ENCODE assay signal across 9 cellular contexts in genomic region chr4:973431-974397, GRCh38. TPM values are rescaled to one million over a fixed set of nuclear protein-coding genes. Genes with fewer than 3 reads are reported as not detected.
DNase-seq lines count a peak whose midpoint lies in the region; ATAC-seq and TF ChIP-seq lines count a peak whose summit lies in the region.
"Had no signal": no experiment of that assay in that cellular context is flagged by ENCODE, and none has a peak within 500 bp of the region (broad histone marks: within the 10 kb centered on the region; RNA-seq: fewer than 3 reads in every experiment).

TSS of gene DGKQ (minus strand) at chr4:973569. CDS start at chr4:973482, 87 bp downstream.

- CTCF ChIA-PET in CD8-positive, alpha-beta T cell (lab: Charles Lee), result no interaction called here

- H3K9me3 Mint-ChIP-seq in CD8-positive, alpha-beta T cell, result no peaks in the 10 kb centered on the region
- no peaks in the 10 kb centered on the region for H3K9me3 Mint-ChIP-seq in activated naive CD8-positive, alpha-beta T cell treated with anti-CD3 and anti-CD28 coated beads, Interleukin-2, amount 10 ng/mL, durations not matched to agents 7 days and 5 days

- no peaks in the 10 kb centered on the region for H3K36me3 ChIP-seq in CD8-positive, alpha-beta T cell (ENCODE audit: insufficient read depth, low read length)
- no peaks in the 10 kb centered on the region for H3K36me3 ChIP-seq in tibial nerve

- H3K36me3 Mint-ChIP-seq in CD8-positive, alpha-beta T cell, result no peaks in the 10 kb centered on the region
- no peaks in the 10 kb centered on the region for H3K36me3 Mint-ChIP-seq in activated naive CD8-positive, alpha-beta T cell treated with anti-CD3 and anti-CD28 coated beads, Interleukin-2, amount 10 ng/mL, durations not matched to agents 7 days and 5 days

- peak within 1 kb of the TSS; percentile 37 for H3K27ac Mint-ChIP-seq in CD8-positive, alpha-beta T cell
- H3K27ac Mint-ChIP-seq in activated naive CD8-positive, alpha-beta T cell treated with anti-CD3 and anti-CD28 coated beads, Interleukin-2, amount 10 ng/mL, durations not matched to agents 7 days and 5 days, result no peak within 1 kb of the TSS

- H3K9me3 ChIP-seq in CD8-positive, alpha-beta T cell (ENCODE audit: low read length), result no peaks in the 10 kb centered on the region
- no peaks in the 10 kb centered on the region for H3K9me3 ChIP-seq in tibial nerve

- peak; percentile 83 to 95 (median 88) for DNase-seq in CD8-positive, alpha-beta T cell
- DNase-seq in HuH-7 (ENCODE audit: low spot score) (peak; percentile 94), T follicular helper cell (ENCODE audit: low read depth) (peak; percentile 84), cardiac septum (ENCODE audit: low spot score) (peak; percentile 96), pons (ENCODE audit: low spot score) (peak; percentile 74), tibial nerve (ENCODE audit: low spot score in 2 of 2) (peak; percentile 80 to 83)
- DNase-seq in activated naive CD8-positive, alpha-beta T cell treated with anti-CD3 and anti-CD28 coated beads, Interleukin-2, amount 10 ng/mL, durations not matched to agents 7 days and 5 days, result peak; percentile 93

- intact Hi-C loops in CD8-positive, alpha-beta T cell (cut with DNase I, micrococcal nuclease), result loop anchor here (1.0 to 5.0 kb wide), 9 partner anchors 14 to 739 kb away; partner anchors contain the start of genes GAK (in 2 of the 2), IDUA (in 2 of the 2), TMEM175 (in 2 of the 2) and ATP5ME (in 1 of the 2)
- intact Hi-C loops in cardiac septum (cut with DNase I), result loop anchor here (5.0 kb wide), 1 partner anchor 41 kb away; the partner anchor contains the start of genes GAK and TMEM175

- peaks cover 32% of the 10 kb centered on the region for H3K4me1 ChIP-seq in CD8-positive, alpha-beta T cell (ENCODE audit: insufficient read depth, low read length)
- H3K4me1 ChIP-seq in tibial nerve, result peaks cover 0 to 26% (median 21%) of the 10 kb centered on the region in 4 donors

- H3K27me3 ChIP-seq in CD8-positive, alpha-beta T cell (ENCODE audit: insufficient read depth, low read length), result no peaks in the 10 kb centered on the region
- no peaks in the 10 kb centered on the region for H3K27me3 ChIP-seq in tibial nerve

- peaks cover 17% of the 10 kb centered on the region for H3K4me1 Mint-ChIP-seq in CD8-positive, alpha-beta T cell (ENCODE audit: low read depth)
- H3K4me1 Mint-ChIP-seq in activated naive CD8-positive, alpha-beta T cell treated with anti-CD3 and anti-CD28 coated beads, Interleukin-2, amount 10 ng/mL, durations not matched to agents 7 days and 5 days, result peaks cover 11% of the 10 kb centered on the region

- POLR2A ChIA-PET in CD8-positive, alpha-beta T cell (lab: Charles Lee), result interaction anchor here (1.0 to 2.0 kb wide), 2 partner anchors 13 to 42 kb away, joined by 4 to 6 read pairs; partner anchors contain the start of genes GAK, IDUA and TMEM175
- POLR2A ChIA-PET in activated naive CD8-positive, alpha-beta T cell treated with anti-CD3 and anti-CD28 coated beads, Interleukin-2, amount 10 ng/mL, durations not matched to agents 7 days and 5 days (lab: Charles Lee), result interaction anchor here (1.2 to 2.0 kb wide), 2 partner anchors 42 to 199 kb away, joined by 3 to 6 read pairs; partner anchors contain the start of genes GAK and TMEM175

- peak within 1 kb of the TSS; percentile 62 for H3K4me3 Mint-ChIP-seq in CD8-positive, alpha-beta T cell
- peak within 1 kb of the TSS; percentile 58 for H3K4me3 Mint-ChIP-seq in activated naive CD8-positive, alpha-beta T cell treated with anti-CD3 and anti-CD28 coated beads, Interleukin-2, amount 10 ng/mL, durations not matched to agents 7 days and 5 days

- WGBS in tibial nerve, 2 donors, result 43 to 51% methylated on average over 42 to 56 of the region's 123 CpGs

- peak; percentile 82 for ATAC-seq in CD8-positive, alpha-beta T cell
- peak; percentile 68 for ATAC-seq in GM21390 (IDR thresholded peaks at IDR 0.05; ENCODE audit: unreplicated experiment)
- ATAC-seq in activated naive CD8-positive, alpha-beta T cell treated with anti-CD3 and anti-CD28 coated beads, Interleukin-2, amount 10 ng/mL, durations not matched to agents 7 days and 5 days (ENCODE audit: low read depth), result peak; percentile 87

- TF ChIP-seq EP300 in tibial nerve (IDR thresholded peaks at IDR 0.05), result no peak

- no peak for TF ChIP-seq POLR2A in tibial nerve (IDR thresholded peaks at IDR 0.05)

- peak within 1 kb of the TSS; percentile 74 for H3K4me3 ChIP-seq in CD8-positive, alpha-beta T cell (ENCODE audit: low read depth, low read length)
- peak within 1 kb of the TSS; percentile 48 to 95 (median 62) for H3K4me3 ChIP-seq in tibial nerve

- TF ChIP-seq CTCF in CD8-positive, alpha-beta T cell (IDR thresholded peaks at IDR 0.05), result no peak
- no peak for TF ChIP-seq CTCF in tibial nerve (IDR thresholded peaks at IDR 0.05)

- H3K27me3 Mint-ChIP-seq in CD8-positive, alpha-beta T cell (ENCODE audit: low read depth), result no peaks in the 10 kb centered on the region
- H3K27me3 Mint-ChIP-seq in activated naive CD8-positive, alpha-beta T cell treated with anti-CD3 and anti-CD28 coated beads, Interleukin-2, amount 10 ng/mL, durations not matched to agents 7 days and 5 days, result no peaks in the 10 kb centered on the region

- peak within 1 kb of the TSS; percentile 56 for H3K27ac ChIP-seq in CD8-positive, alpha-beta T cell (ENCODE audit: low read depth, low read length)
- peak within 1 kb of the TSS in 2 of 4 donors; percentile 72 to 80 for H3K27ac ChIP-seq in tibial nerve
- H3K27ac ChIP-seq: epithelial cell of prostate had no signal

RNA-seq across cellular contexts. Expression of gene DGKQ, which starts in this region (rescaled TPM):
- total RNA-seq in CD8-positive, alpha-beta T cell, result 10 to 100 TPM; 28.2 to 29.7 TPM
- total RNA-seq in activated naive CD8-positive, alpha-beta T cell treated with anti-CD3 and anti-CD28 coated beads, Interleukin-2, amount 10 ng/mL, durations not matched to agents 7 days and 5 days, result 10 to 100 TPM; 31.3 to 32.4 TPM
- 5.2 TPM for total RNA-seq in cardiac septum
- total RNA-seq in tibial nerve, result 10 to 100 TPM in 3 of 4 donors, 1 to 10 TPM in 1; 9.0 to 23.4 (median 13.6) TPM
